Comparison of ENCODE assay signal across 8 cellular contexts in genomic region chr10:70132098-70133029, GRCh38. TPM values are rescaled to one million over a fixed set of nuclear protein-coding genes. Genes with fewer than 3 reads are reported as not detected.
DNase-seq lines count a peak whose midpoint lies in the region; TF ChIP-seq lines count a peak whose summit lies in the region.

TSS of gene AIFM2 (minus strand) at chr10:70132825. CDS start at chr10:70124084, 8,741 bp downstream.

- peaks cover 16% of the 10 kb centered on the region for H3F3A ChIP-seq in GM23248 (ENCODE audit: insufficient read depth)

- peak within 1 kb of the TSS; percentile 69 for H3K4me2 ChIP-seq in GM23248 (ENCODE audit: unreplicated experiment)

- H3K36me3 Mint-ChIP-seq in activated CD4-positive, alpha-beta memory T cell treated with anti-CD3 and anti-CD28 coated beads, Interleukin-2, amount 10 ng/mL, durations not matched to agents 7 days and 5 days (ENCODE audit: low read depth): no peaks in the 10 kb centered on the region
- peaks cover 3% of the 10 kb centered on the region for H3K36me3 Mint-ChIP-seq in endothelial cell (ENCODE audit: low read depth, unreplicated experiment)

- peak within 1 kb of the TSS; percentile 62 for H3K27ac Mint-ChIP-seq in activated CD4-positive, alpha-beta memory T cell treated with anti-CD3 and anti-CD28 coated beads, Interleukin-2, amount 10 ng/mL, durations not matched to agents 7 days and 5 days
- peak within 1 kb of the TSS; percentile 20 for H3K27ac Mint-ChIP-seq in endothelial cell (ENCODE audit: unreplicated experiment)

- CTCF ChIA-PET in activated CD4-positive, alpha-beta memory T cell treated with anti-CD3 and anti-CD28 coated beads, Interleukin-2, amount 10 ng/mL, durations not matched to agents 7 days and 5 days (lab: Charles Lee): no interaction called here

- H3K9ac ChIP-seq in GM23248: peak within 1 kb of the TSS; percentile 86
- H3K9ac ChIP-seq in subcutaneous abdominal adipose tissue (ENCODE audit: low read length in 5 of 5): peak within 1 kb of the TSS; percentile 73 to 96 (median 92)

- peak within 1 kb of the TSS; percentile 74 for H3K4me3 ChIP-seq in GM23248
- H3K4me3 ChIP-seq in mesodermal cell (ENCODE audit: extremely low read depth, insufficient read depth, low read length, poor library complexity, severe bottlenecking): peak within 1 kb of the TSS; percentile 37
- H3K4me3 ChIP-seq in subcutaneous abdominal adipose tissue (ENCODE audit: low read depth in 1 of 5, low read length in 5 of 5): peak within 1 kb of the TSS; percentile 76 to 93 (median 89)

- H3K36me3 ChIP-seq in GM23248 (ENCODE audit: low read depth) (no peaks in the 10 kb centered on the region), mesodermal cell (ENCODE audit: control insufficient read depth, insufficient read depth, low read length) (no peaks in the 10 kb centered on the region), subcutaneous abdominal adipose tissue (ENCODE audit: control insufficient read depth in 5 of 5, insufficient read depth in 5 of 5, low read length in 5 of 5) (peaks cover 0 to 5% (median 4%) of the 10 kb centered on the region in 5 donors)

- peaks cover 25% of the 10 kb centered on the region for H3K4me1 Mint-ChIP-seq in activated CD4-positive, alpha-beta memory T cell treated with anti-CD3 and anti-CD28 coated beads, Interleukin-2, amount 10 ng/mL, durations not matched to agents 7 days and 5 days
- peaks cover 9% of the 10 kb centered on the region for H3K4me1 Mint-ChIP-seq in endothelial cell (ENCODE audit: unreplicated experiment)

- H3K27me3 ChIP-seq in GM23248 (replicated peaks; ENCODE audit: insufficient read depth) (no peaks in the 10 kb centered on the region), subcutaneous abdominal adipose tissue (ENCODE audit: control insufficient read depth in 5 of 5, insufficient read depth in 4 of 5, low read length in 5 of 5) (no peaks in the 10 kb centered on the region)

- H4K20me1 ChIP-seq in GM23248 (ENCODE audit: insufficient read depth): no peaks in the 10 kb centered on the region

- peak within 1 kb of the TSS; percentile 80 for H3K4me3 Mint-ChIP-seq in activated CD4-positive, alpha-beta memory T cell treated with anti-CD3 and anti-CD28 coated beads, Interleukin-2, amount 10 ng/mL, durations not matched to agents 7 days and 5 days
- H3K4me3 Mint-ChIP-seq in endothelial cell (ENCODE audit: unreplicated experiment): peak within 1 kb of the TSS; percentile 84

- H3K27ac ChIP-seq in GM23248 (peak within 1 kb of the TSS; percentile 24; the same call in 1 of the 2 replicates), mesodermal cell (ENCODE audit: low read depth, low read length, severe bottlenecking) (no peak within 1 kb of the TSS), subcutaneous abdominal adipose tissue (ENCODE audit: low read depth, low read length) (peak within 1 kb of the TSS; percentile 99)

- DNase-seq in NCI-H2081 (lab: John Stamatoyannopoulos, UW): peak; percentile 36 to 49
- no peak for DNase-seq in NCI-H2081 treated with DMSO at 0.1 percent for 48 hours (lab: John Stamatoyannopoulos, UW)
- DNase-seq in GM23248: peak; percentile 91
- peak; percentile 49 for DNase-seq in KBM-7
- DNase-seq in activated CD4-positive, alpha-beta memory T cell treated with anti-CD3 and anti-CD28 coated beads, Interleukin-2, amount 10 ng/mL, durations not matched to agents 7 days and 5 days: peak; percentile 37
- peak; percentile 37 for DNase-seq in endothelial cell (ENCODE audit: low spot score)

- H3K9me3 ChIP-seq in GM23248 (ENCODE audit: low read depth) (no peaks in the 10 kb centered on the region), mesodermal cell (ENCODE audit: control insufficient read depth, low read length) (no peaks in the 10 kb centered on the region), subcutaneous abdominal adipose tissue (ENCODE audit: control insufficient read depth in 5 of 5, low read length in 5 of 5) (no peaks in the 10 kb centered on the region)

- peaks cover 19% of the 10 kb centered on the region for H3K4me1 ChIP-seq in GM23248 (ENCODE audit: insufficient read depth)
- no peaks in the 10 kb centered on the region for H3K4me1 ChIP-seq in mesodermal cell (ENCODE audit: control insufficient read depth, insufficient read depth, low read length, poor library complexity, severe bottlenecking)
- H3K4me1 ChIP-seq in subcutaneous abdominal adipose tissue (ENCODE audit: control insufficient read depth in 5 of 5, insufficient read depth in 5 of 5, low read length in 5 of 5): peaks cover 6 to 61% (median 52%) of the 10 kb centered on the region in 5 donors

- H3K79me2 ChIP-seq in GM23248 (ENCODE audit: insufficient read depth): no peaks in the 10 kb centered on the region

- no peaks in the 10 kb centered on the region for H3K9me3 Mint-ChIP-seq in activated CD4-positive, alpha-beta memory T cell treated with anti-CD3 and anti-CD28 coated beads, Interleukin-2, amount 10 ng/mL, durations not matched to agents 7 days and 5 days
- H3K9me3 Mint-ChIP-seq in endothelial cell (ENCODE audit: unreplicated experiment): no peaks in the 10 kb centered on the region

- TF ChIP-seq CTCF in endothelial cell (IDR thresholded peaks at IDR 0.05; ENCODE audit: unreplicated experiment): no peak

- H2AFZ ChIP-seq in GM23248: peak within 1 kb of the TSS; percentile 83

- in situ Hi-C loops in GM23248 (cut with MboI): no loop called here
- in situ Hi-C loops in KBM-7 (cut with MboI; ENCODE audit: low pct_unique_long_range_greater_than_20kb, low sequenced_read_pairs): no loop called here

- 4 to 5% methylated on average over 56 to 62 of the region's 80 CpGs for WGBS in GM23248 (ENCODE audit: low coverage in 1 of 2, low lambda C conversion rate in 2 of 2, missing lambda C conversion rate in 2 of 2), 2 experiments
- 10 to 18% methylated on average over 71 of the region's 80 CpGs for WGBS in mesodermal cell (ENCODE audit: insufficient coverage in 2 of 2), 2 experiments

- no peaks in the 10 kb centered on the region for H3K27me3 Mint-ChIP-seq in activated CD4-positive, alpha-beta memory T cell treated with anti-CD3 and anti-CD28 coated beads, Interleukin-2, amount 10 ng/mL, durations not matched to agents 7 days and 5 days
- peaks cover 12% of the 10 kb centered on the region for H3K27me3 Mint-ChIP-seq in endothelial cell (ENCODE audit: unreplicated experiment)

- POLR2A ChIA-PET in activated CD4-positive, alpha-beta memory T cell treated with anti-CD3 and anti-CD28 coated beads, Interleukin-2, amount 10 ng/mL, durations not matched to agents 7 days and 5 days (lab: Charles Lee): interaction anchor here (4.5 kb wide), 1 partner anchor 14 kb away, joined by 25 read pairs; the partner anchor contains the start of gene TYSND1

- no peaks in the 10 kb centered on the region for H3K9me2 ChIP-seq in GM23248 (ENCODE audit: insufficient read depth)

RNA-seq across cellular contexts. Expression of gene AIFM2, which starts in this region (rescaled TPM):
- total RNA-seq in GM23248 (2014; rRNA removed; shearing (Covaris generic)): 5.7 and 7.1 TPM in 2 replicates
- polyA plus RNA-seq in GM23248 (2016; fragmentation: Nextera tagmentation; extraction: Ambion mirVana): 8.1 and 10.3 TPM in 2 replicates
- 1 to 10 TPM; 3.7 to 3.8 TPM for total RNA-seq in activated CD4-positive, alpha-beta memory T cell treated with anti-CD3 and anti-CD28 coated beads, Interleukin-2, amount 10 ng/mL, durations not matched to agents 7 days and 5 days
- total RNA-seq in endothelial cell (ENCODE audit: unreplicated experiment): 1.7 TPM
- polyA plus RNA-seq in mesodermal cell (2013, experiment 1 of 2): 0.77 TPM
- 0.71 TPM for polyA plus RNA-seq in mesodermal cell (2013, experiment 2 of 2)

Comparison
In these comparisons a context has a peak if more than half of its experiments do, and no peak if none do; other contexts are left out.
1. H3K4me3 ChIP-seq: peak in every context shown above with its lines; median percentile 89 in subcutaneous abdominal adipose tissue; 74 in GM23248; 37 in mesodermal cell.